In the genomic region with DNA sequence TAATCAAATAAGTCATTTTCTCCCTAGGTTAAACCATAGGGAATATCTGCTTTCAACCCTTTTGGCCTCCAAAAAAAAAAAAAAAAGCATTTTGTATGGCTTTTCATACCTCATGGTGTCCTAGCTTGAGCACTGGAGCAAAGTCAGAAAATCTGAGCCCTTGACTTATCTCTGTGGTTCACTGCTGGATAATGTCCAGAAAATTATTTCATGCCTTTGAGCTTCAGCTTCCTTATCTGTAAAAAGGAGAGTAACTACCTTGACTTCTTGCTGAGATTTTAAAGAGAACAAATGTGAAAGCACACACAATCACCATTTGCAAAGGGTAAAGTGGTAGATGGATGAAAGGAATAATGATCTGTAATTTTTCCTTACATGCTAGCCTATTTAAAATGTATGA, we compare ENCODE assay signal across 18 cellular contexts.
A peak's percentile ranks its signal among the peaks of the same experiment; 100 is the strongest.
DNase-seq lines count a peak whose midpoint lies in the region; ATAC-seq, FAIRE-seq and TF ChIP-seq lines count a peak whose summit lies in the region.
"Had no signal": no experiment of that assay in that cellular context is flagged by ENCODE, and none has a peak within 500 bp of the region (broad histone marks: within the 10 kb centered on the region; RNA-seq: fewer than 3 reads in every experiment).

No MANE protein-coding gene starts in this region.

- FAIRE-seq in astrocyte (lab: Jason Lieb, UNC) = no peak
- FAIRE-seq: GM12892, GM18507 had no signal

- H3K9me2 ChIP-seq in GM23338 (ENCODE audit: insufficient read depth) = peaks cover 11% of the 10 kb centered on the region

- no peak overlapping the region for H3K4me3 ChIP-seq in GM23338
- H3K4me3 ChIP-seq in astrocyte (ENCODE audit: insufficient read depth, low read depth, low read length) = no peak overlapping the region
- H3K4me3 ChIP-seq in lower lobe of right lung = no peak overlapping the region
- H3K4me3 ChIP-seq: BLaER1, HAP-1 had no signal

- no peak overlapping the region for H3K4me3 Mint-ChIP-seq in GM23338
- H3K4me3 Mint-ChIP-seq in astrocyte (ENCODE audit: unreplicated experiment) = no peak overlapping the region
- H3K4me3 Mint-ChIP-seq: CD14-positive monocyte; CD4-positive, alpha-beta memory T cell had no signal

- TF ChIP-seq CTCF in GM23338 (conservative IDR thresholded peaks at IDR 0.05; ENCODE audit: low read depth in 2 of 2) (no peak), astrocyte (IDR thresholded peaks at IDR 0.05; ENCODE audit: insufficient read depth, low read depth, low read length) (no peak), lower lobe of right lung (IDR thresholded peaks at IDR 0.05) (no peak)

- no peaks in the 10 kb centered on the region for H3K27me3 Mint-ChIP-seq in GM23338 (ENCODE audit: insufficient read depth, low read depth, poor library complexity)
- no peaks in the 10 kb centered on the region for H3K27me3 Mint-ChIP-seq in astrocyte (ENCODE audit: low read depth, unreplicated experiment)

- intact Hi-C loops in lower lobe of right lung (cut with DNase I) = no loop called here

- no peaks in the 10 kb centered on the region for H3F3A ChIP-seq in GM23338 (replicated peaks; ENCODE audit: low read depth)

- H2AFZ ChIP-seq in GM23338 (peak overlapping the region; percentile 34; the same call in 1 of the 2 replicates), astrocyte (ENCODE audit: low read depth, low read length) (no peak overlapping the region)

- no peak overlapping the region for H3K27ac ChIP-seq in GM23338 (ENCODE audit: low read depth)
- H3K27ac ChIP-seq in astrocyte (ENCODE audit: low read depth, low read length) = no peak overlapping the region
- no peak overlapping the region for H3K27ac ChIP-seq in lower lobe of right lung
- H3K27ac ChIP-seq: BLaER1, HL-60 had no signal

- DNase-seq in GM23338 (ENCODE audit: low spot score) = no peak
- DNase-seq in NCI-H226 = peak; percentile 69
- peak; percentile 50 for DNase-seq in astrocyte (ENCODE audit: low read depth)
- DNase-seq in iris pigment epithelial cell (ENCODE audit: low read depth) = peak; percentile 12
- no peak for DNase-seq in NCI-H1092 treated with DMSO at 0.1 percent for 48 hours (lab: John Stamatoyannopoulos, UW)
- no peak for DNase-seq in lower lobe of right lung
- DNase-seq: 8988T; CD4-positive, alpha-beta memory T cell; DMS153; DMS79; GDM1 had no signal

- H3K27ac Mint-ChIP-seq in GM23338 = no peak overlapping the region
- H3K27ac Mint-ChIP-seq in astrocyte (ENCODE audit: unreplicated experiment) = no peak overlapping the region

- H3K4me2 ChIP-seq in GM23338 = no peak overlapping the region
- H3K4me2 ChIP-seq in astrocyte (ENCODE audit: low read length) = no peak overlapping the region
- H3K4me2 ChIP-seq: BLaER1 had no signal

- no peaks in the 10 kb centered on the region for H3K9me3 ChIP-seq in astrocyte (ENCODE audit: insufficient read depth, low read depth, low read length)
- H3K9me3 ChIP-seq in lower lobe of right lung = no peaks in the 10 kb centered on the region
- H3K9me3 ChIP-seq: BLaER1, HAP-1 had no signal

- H3K79me2 ChIP-seq in GM23338 (replicated peaks; ENCODE audit: insufficient read depth) = no peaks in the 10 kb centered on the region
- H3K79me2 ChIP-seq in astrocyte (ENCODE audit: insufficient read depth, low read length) = no peaks in the 10 kb centered on the region

- H3K27me3 ChIP-seq in GM23338 (ENCODE audit: insufficient read depth) (no peaks in the 10 kb centered on the region), astrocyte (ENCODE audit: insufficient read depth, low read length) (no peaks in the 10 kb centered on the region), lower lobe of right lung (ENCODE audit: low read depth) (no peaks in the 10 kb centered on the region)
- H3K27me3 ChIP-seq: BLaER1 had no signal

- no peaks in the 10 kb centered on the region for H3K36me3 ChIP-seq in GM23338 (ENCODE audit: insufficient read depth)
- H3K36me3 ChIP-seq in astrocyte (ENCODE audit: insufficient read depth, low read length) = no peaks in the 10 kb centered on the region
- H3K36me3 ChIP-seq in lower lobe of right lung = no peaks in the 10 kb centered on the region
- H3K36me3 ChIP-seq: BLaER1, HAP-1 had no signal

- no peaks in the 10 kb centered on the region for H3K36me3 Mint-ChIP-seq in GM23338 (ENCODE audit: low read depth)
- H3K36me3 Mint-ChIP-seq in astrocyte (ENCODE audit: low read depth, unreplicated experiment) = no peaks in the 10 kb centered on the region
- H3K36me3 Mint-ChIP-seq: CD14-positive monocyte; CD4-positive, alpha-beta memory T cell had no signal

- H3K4me1 ChIP-seq in GM23338 (ENCODE audit: insufficient read depth) (no peaks in the 10 kb centered on the region), astrocyte (ENCODE audit: insufficient read depth, low read length) (no peaks in the 10 kb centered on the region), lower lobe of right lung (no peaks in the 10 kb centered on the region)
- H3K4me1 ChIP-seq: BLaER1, HAP-1 had no signal

- ATAC-seq in GM23338 (no peak), GM19324 (IDR thresholded peaks at IDR 0.05; ENCODE audit: low FRiP score, unreplicated experiment) (no peak), lower lobe of right lung (no peak)

- H3K9me3 Mint-ChIP-seq in GM23338 (no peaks in the 10 kb centered on the region), astrocyte (ENCODE audit: unreplicated experiment) (no peaks in the 10 kb centered on the region)

- H3K4me1 Mint-ChIP-seq in GM23338 = no peaks in the 10 kb centered on the region
- peaks cover 3% of the 10 kb centered on the region for H3K4me1 Mint-ChIP-seq in astrocyte (ENCODE audit: low read depth, unreplicated experiment)

- no peak overlapping the region for H3K9ac ChIP-seq in astrocyte (ENCODE audit: low read length)
- H3K9ac ChIP-seq: BLaER1 had no signal

- H4K20me1 ChIP-seq in GM23338 (replicated peaks; ENCODE audit: insufficient read depth) (no peaks in the 10 kb centered on the region), astrocyte (ENCODE audit: insufficient read depth, low read length) (no peaks in the 10 kb centered on the region)
- H4K20me1 ChIP-seq: BLaER1 had no signal

TF ChIP-seq in GM23338, 12 proteins besides CTCF, POLR2A, EP300 and RAD21 (continues in another document):
- TF ChIP-seq ZNF462 (CRISPR knock-in tag; IDR thresholded peaks at IDR 0.05) = no peak
- no peak for TF ChIP-seq STAT1 (IDR thresholded peaks at IDR 0.05; ENCODE audit: unreplicated experiment)
- TF ChIP-seq JUNB (IDR thresholded peaks at IDR 0.05; ENCODE audit: unreplicated experiment) = no peak
- TF ChIP-seq POLR2AphosphoS5 (IDR thresholded peaks at IDR 0.05; ENCODE audit: low read depth) = no peak

Comparison
In these comparisons a context has a peak if more than half of its experiments do, and no peak if none do; other contexts are left out.
1. DNase-seq: peak in NCI-H226 (single experiment), astrocyte (single experiment) and iris pigment epithelial cell (single experiment); none in GM23338 (single experiment), NCI-H1092 treated with DMSO at 0.1 percent for 48 hours (single experiment) and lower lobe of right lung (single experiment).